Comparison of ENCODE assay signal across 1 cellular context in genomic region chr10:46558141-46558410, GRCh38.
A peak's percentile ranks its signal among the peaks of the same experiment; 100 is the strongest.
TF ChIP-seq lines count a peak whose summit lies in the region.

No MANE protein-coding gene starts in this region.

TF ChIP-seq in A549, 52 proteins besides CTCF, POLR2A, EP300 and RAD21:
- TF ChIP-seq, protein P1, sequence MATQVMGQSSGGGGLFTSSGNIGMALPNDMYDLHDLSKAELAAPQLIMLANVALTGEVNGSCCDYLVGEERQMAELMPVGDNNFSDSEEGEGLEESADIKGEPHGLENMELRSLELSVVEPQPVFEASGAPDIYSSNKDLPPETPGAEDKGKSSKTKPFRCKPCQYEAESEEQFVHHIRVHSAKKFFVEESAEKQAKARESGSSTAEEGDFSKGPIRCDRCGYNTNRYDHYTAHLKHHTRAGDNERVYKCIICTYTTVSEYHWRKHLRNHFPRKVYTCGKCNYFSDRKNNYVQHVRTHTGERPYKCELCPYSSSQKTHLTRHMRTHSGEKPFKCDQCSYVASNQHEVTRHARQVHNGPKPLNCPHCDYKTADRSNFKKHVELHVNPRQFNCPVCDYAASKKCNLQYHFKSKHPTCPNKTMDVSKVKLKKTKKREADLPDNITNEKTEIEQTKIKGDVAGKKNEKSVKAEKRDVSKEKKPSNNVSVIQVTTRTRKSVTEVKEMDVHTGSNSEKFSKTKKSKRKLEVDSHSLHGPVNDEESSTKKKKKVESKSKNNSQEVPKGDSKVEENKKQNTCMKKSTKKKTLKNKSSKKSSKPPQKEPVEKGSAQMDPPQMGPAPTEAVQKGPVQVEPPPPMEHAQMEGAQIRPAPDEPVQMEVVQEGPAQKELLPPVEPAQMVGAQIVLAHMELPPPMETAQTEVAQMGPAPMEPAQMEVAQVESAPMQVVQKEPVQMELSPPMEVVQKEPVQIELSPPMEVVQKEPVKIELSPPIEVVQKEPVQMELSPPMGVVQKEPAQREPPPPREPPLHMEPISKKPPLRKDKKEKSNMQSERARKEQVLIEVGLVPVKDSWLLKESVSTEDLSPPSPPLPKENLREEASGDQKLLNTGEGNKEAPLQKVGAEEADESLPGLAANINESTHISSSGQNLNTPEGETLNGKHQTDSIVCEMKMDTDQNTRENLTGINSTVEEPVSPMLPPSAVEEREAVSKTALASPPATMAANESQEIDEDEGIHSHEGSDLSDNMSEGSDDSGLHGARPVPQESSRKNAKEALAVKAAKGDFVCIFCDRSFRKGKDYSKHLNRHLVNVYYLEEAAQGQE (IDR thresholded peaks at IDR 0.05) = no peak
- TF ChIP-seq, protein P2, sequence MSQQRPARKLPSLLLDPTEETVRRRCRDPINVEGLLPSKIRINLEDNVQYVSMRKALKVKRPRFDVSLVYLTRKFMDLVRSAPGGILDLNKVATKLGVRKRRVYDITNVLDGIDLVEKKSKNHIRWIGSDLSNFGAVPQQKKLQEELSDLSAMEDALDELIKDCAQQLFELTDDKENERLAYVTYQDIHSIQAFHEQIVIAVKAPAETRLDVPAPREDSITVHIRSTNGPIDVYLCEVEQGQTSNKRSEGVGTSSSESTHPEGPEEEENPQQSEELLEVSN (IDR thresholded peaks at IDR 0.05; ENCODE audit: borderline replicate concordance, low read depth) = 0 out of 2 replicates have a peak, but pooled peaks have one; percentile 16
- no peak for TF ChIP-seq FOSB (CRISPR knock-in tag; IDR thresholded peaks at IDR 0.05)
TF ChIP-seq in A549: peak in this region for 1.
